9 cellular contexts compared by ENCODE assay signal in the genomic region with DNA sequence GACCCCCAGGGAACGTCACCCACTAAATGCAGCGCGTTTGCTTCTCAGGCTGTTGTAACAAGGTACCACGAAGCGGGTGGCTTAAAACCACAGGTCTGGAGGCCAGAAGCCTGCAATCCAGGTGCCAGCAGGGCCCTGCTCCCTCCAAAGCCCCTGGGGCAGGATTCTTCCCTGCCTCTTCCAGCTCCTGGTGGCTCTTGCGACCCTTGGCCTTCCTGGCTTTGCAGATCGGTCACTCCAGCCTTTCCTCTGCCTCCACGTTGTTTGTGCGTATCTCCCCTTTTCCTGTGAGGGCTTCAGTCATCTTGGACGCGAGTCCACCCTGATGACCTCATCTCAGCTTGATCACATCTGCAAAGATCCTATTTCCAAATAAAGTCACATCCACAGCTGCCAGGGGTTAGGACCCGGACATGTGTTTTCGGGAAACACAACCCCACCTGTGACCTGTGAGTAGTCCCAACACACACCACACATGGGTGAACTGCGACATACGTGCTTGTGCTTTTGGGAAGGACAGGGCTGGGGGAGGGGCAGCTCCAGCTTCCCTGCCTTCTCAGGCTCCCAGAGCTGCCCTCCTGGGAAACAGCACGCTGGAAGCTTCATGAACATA.
A peak's percentile ranks its signal among the peaks of the same experiment; 100 is the strongest.
DNase-seq lines count a peak whose midpoint lies in the region; ATAC-seq and TF ChIP-seq lines count a peak whose summit lies in the region.
"Had no signal": no experiment of that assay in that cellular context is flagged by ENCODE, and none has a peak within 500 bp of the region (broad histone marks: within the 10 kb centered on the region; RNA-seq: fewer than 3 reads in every experiment).

No MANE protein-coding gene starts in this region.

- peak overlapping the region; percentile 69 for H2AK9ac ChIP-seq in IMR-90 (replicated peaks; ENCODE audit: low read depth, low read length, poor library complexity)

- H3K4me3 Mint-ChIP-seq in activated CD4-positive, alpha-beta T cell treated with anti-CD3 and anti-CD28 coated beads, Interleukin-2, amount 10 ng/mL, durations not matched to agents 7 days and 5 days = no peak overlapping the region

- peak; percentile 48 for ATAC-seq in IMR-90 (ENCODE audit: low read depth)
- ATAC-seq in lower lobe of right lung = peak; percentile 4 to 5
- peak; percentile 4 to 77 for ATAC-seq in upper lobe of left lung (ENCODE audit: low FRiP score in 2 of 2)

- no peaks in the 10 kb centered on the region for H3K36me3 Mint-ChIP-seq in activated CD4-positive, alpha-beta T cell treated with anti-CD3 and anti-CD28 coated beads, Interleukin-2, amount 10 ng/mL, durations not matched to agents 7 days and 5 days (ENCODE audit: low read depth)

- no TSS peak for BruUV-seq in IMR-90 (replicated peaks; lab: Mats Ljungman, UMichigan)

- H3K79me1 ChIP-seq in IMR-90 (ENCODE audit: low read depth in 1 of 2, low read length in 2 of 2) = 0 out of 4 replicates have a peak, but pooled peaks cover 0 to 3% of the 10 kb centered on the region in 2 experiments

- TF ChIP-seq EP300 in upper lobe of left lung (IDR thresholded peaks at IDR 0.05) = no peak

- WGBS in IMR-90 (ENCODE audit: extremely low coverage in 2 of 2, insufficient read length in 1 of 2), 2 experiments = 44% methylated on average over 5 of the region's 16 CpGs; no CpG with 5 or more reads in 1 of the 2 experiments
- WGBS in upper lobe of left lung, 2 donors = 58 to 71% methylated on average over 14 to 16 of the region's 16 CpGs

- H3K18ac ChIP-seq in IMR-90 (ENCODE audit: low read depth, low read length) = peak overlapping the region; percentile 35

- peak overlapping the region; percentile 90; the same call in 1 of the 2 replicates for H3K23ac ChIP-seq in IMR-90 (ENCODE audit: low read depth, low read length)

- POLR2A ChIA-PET in IMR-90 (lab: Charles Lee; ENCODE audit: unreplicated experiment) = no interaction called here
- POLR2A ChIA-PET in activated CD4-positive, alpha-beta T cell treated with anti-CD3 and anti-CD28 coated beads, Interleukin-2, amount 10 ng/mL, durations not matched to agents 7 days and 5 days (lab: Charles Lee) = no interaction called here

- H2AK5ac ChIP-seq in IMR-90 (ENCODE audit: low read depth, low read length) = peak overlapping the region; percentile 91

- H3K27ac ChIP-seq in IMR-90 (ENCODE audit: insufficient read depth, low read length) (peak overlapping the region; percentile 74), colonic mucosa (peak overlapping the region; percentile 53), lower lobe of right lung (peak overlapping the region; percentile 68), upper lobe of left lung (peak overlapping the region; percentile 17 to 91 (median 64))

- H3K27me3 ChIP-seq in IMR-90 (ENCODE audit: control insufficient read depth, insufficient read depth, low read length) (no peaks in the 10 kb centered on the region), colonic mucosa (no peaks in the 10 kb centered on the region), lower lobe of right lung (ENCODE audit: low read depth) (no peaks in the 10 kb centered on the region), upper lobe of left lung (no peaks in the 10 kb centered on the region)

- no peak for TF ChIP-seq RAD21 in IMR-90 (IDR thresholded peaks at IDR 0.05; ENCODE audit: low read length)

- H3K4ac ChIP-seq in IMR-90 (ENCODE audit: low read depth, low read length) = peak overlapping the region; percentile 90

- peak; percentile 95 for DNase-seq in IMR-90
- peak; percentile 27 for DNase-seq in colonic mucosa
- DNase-seq in lower lobe of right lung = no peak
- no peak for DNase-seq in upper lobe of left lung
- DNase-seq in activated CD4-positive, alpha-beta T cell treated with anti-CD3 and anti-CD28 coated beads, Interleukin-2, amount 10 ng/mL, durations not matched to agents 7 days and 5 days = no peak
- no peak for DNase-seq in ureter (ENCODE audit: low spot score)
- DNase-seq in activated naive CD4-positive, alpha-beta T cell treated with Interleukin-2 at 50 U/mL for 16 hours = no peak
- DNase-seq: activated T-cell treated with anti-CD3 and anti-CD28 coated beads, Interleukin-2, amount 50 U/mL, for 48 hours; NCI-H748 treated with DMSO at 0.1 percent for 48 hours had no signal

- H3K14ac ChIP-seq in IMR-90 (replicated peaks; ENCODE audit: low read depth, low read length) = peak overlapping the region; percentile 71

- in situ Hi-C loops in IMR-90 (cut with MboI; ENCODE audit: low sequenced_read_pairs) = no loop called here

- H3K9me3 ChIP-seq in IMR-90 (ENCODE audit: control insufficient read depth, insufficient read depth, low read length) (no peaks in the 10 kb centered on the region; the same call in 1 of the 2 replicates), colonic mucosa (no peaks in the 10 kb centered on the region), lower lobe of right lung (no peaks in the 10 kb centered on the region), upper lobe of left lung (no peaks in the 10 kb centered on the region)

- H2BK5ac ChIP-seq in IMR-90 (ENCODE audit: low read depth, low read length, poor library complexity, severe bottlenecking) = peak overlapping the region; percentile 58

- H3K4me3 ChIP-seq in IMR-90 (ENCODE audit: insufficient read depth, low read depth, low read length) (no peak overlapping the region), colonic mucosa (no peak overlapping the region), lower lobe of right lung (no peak overlapping the region), upper lobe of left lung (no peak overlapping the region)

- H3K4me1 Mint-ChIP-seq in activated CD4-positive, alpha-beta T cell treated with anti-CD3 and anti-CD28 coated beads, Interleukin-2, amount 10 ng/mL, durations not matched to agents 7 days and 5 days = peaks cover 17% of the 10 kb centered on the region

- intact Hi-C loops in IMR-90 (cut with micrococcal nuclease) (loop anchor here (1.0 to 5.0 kb wide), 2 partner anchors 85 to 114 kb away; no protein-coding TSS in a partner anchor), colonic mucosa (cut with DNase I) (no loop called here), lower lobe of right lung (cut with DNase I) (no loop called here)

- no peaks in the 10 kb centered on the region for H3K9me3 Mint-ChIP-seq in activated CD4-positive, alpha-beta T cell treated with anti-CD3 and anti-CD28 coated beads, Interleukin-2, amount 10 ng/mL, durations not matched to agents 7 days and 5 days

- peak overlapping the region; percentile 67; the same call in 2 of the 3 replicates for H2BK15ac ChIP-seq in IMR-90 (ENCODE audit: low read depth, low read length)

- dilution Hi-C loops in IMR-90 (cut with HindIII; ENCODE audit: low sequenced_read_pairs, unreplicated experiment) = loop anchor here (10.0 kb wide), 1 partner anchor 53 kb away; no protein-coding TSS in a partner anchor

- H3K4me1 ChIP-seq in IMR-90 (ENCODE audit: control insufficient read depth, insufficient read depth, low read length) (peaks cover 33% of the 10 kb centered on the region), colonic mucosa (no peaks in the 10 kb centered on the region), lower lobe of right lung (peaks cover 78% of the 10 kb centered on the region), upper lobe of left lung (peaks cover 47 to 67% (median 61%) of the 10 kb centered on the region in 4 donors)

- no peaks in the 10 kb centered on the region for H3K27me3 Mint-ChIP-seq in activated CD4-positive, alpha-beta T cell treated with anti-CD3 and anti-CD28 coated beads, Interleukin-2, amount 10 ng/mL, durations not matched to agents 7 days and 5 days

- H3K9ac ChIP-seq in IMR-90 (ENCODE audit: low read depth, low read length) (peak overlapping the region; percentile 26; the same call in 1 of the 2 replicates), colonic mucosa (ENCODE audit: low read depth in 2 of 2, low read length in 2 of 2) (peak overlapping the region; percentile 52 to 54)

- peak overlapping the region; percentile 79 for H2AFZ ChIP-seq in IMR-90 (replicated peaks; ENCODE audit: low read length, poor library complexity)

- no peak for TF ChIP-seq POLR2A in IMR-90 (IDR thresholded peaks at IDR 0.05; ENCODE audit: low read depth, low read length)
- no peak for TF ChIP-seq POLR2A in upper lobe of left lung (IDR thresholded peaks at IDR 0.05)

- peak overlapping the region; percentile 80 for H4K91ac ChIP-seq in IMR-90 (ENCODE audit: insufficient read depth, low read depth, low read length)

- H3K56ac ChIP-seq in IMR-90 (ENCODE audit: extremely low read depth, insufficient read depth, low read length) = peak overlapping the region; percentile 49; the same call in 1 of the 2 replicates

- H2BK20ac ChIP-seq in IMR-90 (ENCODE audit: low read depth, low read length) = peak overlapping the region; percentile 75

- H4K5ac ChIP-seq in IMR-90 (ENCODE audit: low read depth, low read length) = peak overlapping the region; percentile 50

- no peak overlapping the region for H3K4me2 ChIP-seq in IMR-90 (ENCODE audit: low read depth, low read length)

- peak overlapping the region; percentile 21 to 70; a peak in 3 of 4 replicates for H4K8ac ChIP-seq in IMR-90 (ENCODE audit: low read depth in 2 of 2, low read length in 2 of 2)

- no peaks in the 10 kb centered on the region for H4K20me1 ChIP-seq in IMR-90 (ENCODE audit: insufficient read depth, low read length)

- H3K36me3 ChIP-seq in IMR-90 (ENCODE audit: control insufficient read depth, insufficient read depth, low read length) (no peaks in the 10 kb centered on the region), colonic mucosa (no peaks in the 10 kb centered on the region), lower lobe of right lung (no peaks in the 10 kb centered on the region), upper lobe of left lung (no peaks in the 10 kb centered on the region)

- H3K9me1 ChIP-seq in IMR-90 (ENCODE audit: insufficient read depth, low read length) = peaks cover 11% of the 10 kb centered on the region

- H3K27ac Mint-ChIP-seq in activated CD4-positive, alpha-beta T cell treated with anti-CD3 and anti-CD28 coated beads, Interleukin-2, amount 10 ng/mL, durations not matched to agents 7 days and 5 days = no peak overlapping the region

- peak overlapping the region; percentile 89 for H2BK120ac ChIP-seq in IMR-90 (ENCODE audit: low read depth, low read length)

- TF ChIP-seq CTCF in IMR-90 (conservative IDR thresholded peaks at IDR 0.05; ENCODE audit: low read depth, low read length) = no peak
- TF ChIP-seq CTCF in colonic mucosa (IDR thresholded peaks at IDR 0.05) = no peak
- no peak for TF ChIP-seq CTCF in lower lobe of right lung (IDR thresholded peaks at IDR 0.05)
- TF ChIP-seq CTCF in upper lobe of left lung (IDR thresholded peaks at IDR 0.05) = no peak

- CTCF ChIA-PET in IMR-90 (lab: Yijun Ruan, JAX) = interaction anchor here (0.6 to 1.3 kb wide), 4 partner anchors 11 to 54 kb away, joined by 3 read pairs; no protein-coding TSS in a partner anchor
- CTCF ChIA-PET in activated CD4-positive, alpha-beta T cell treated with anti-CD3 and anti-CD28 coated beads, Interleukin-2, amount 10 ng/mL, durations not matched to agents 7 days and 5 days (lab: Charles Lee) = interaction anchor here (0.6 kb wide), 1 partner anchor 397 kb away, joined by 3 read pairs; no protein-coding TSS in a partner anchor

Comparison
In these comparisons a context has a peak if more than half of its experiments do, and no peak if none do; other contexts are left out.
1. DNase-seq: peak in IMR-90 (single experiment) and colonic mucosa (single experiment); none in lower lobe of right lung (single experiment), upper lobe of left lung (0 of 2), activated CD4-positive, alpha-beta T cell treated with anti-CD3 and anti-CD28 coated beads, Interleukin-2, amount 10 ng/mL, durations not matched to agents 7 days and 5 days (single experiment), ureter (single experiment) and activated naive CD4-positive, alpha-beta T cell treated with Interleukin-2 at 50 U/mL for 16 hours (single experiment).
2. Peak in every context shown above with its lines, with median percentiles within 50 percentile points of each other: ATAC-seq and H3K27ac ChIP-seq.